20 cellular contexts compared by ENCODE assay signal in genomic region chr10:44513592-44513991, GRCh38.
DNase-seq lines count a peak whose midpoint lies in the region; ATAC-seq and TF ChIP-seq lines count a peak whose summit lies in the region.
"Had no signal": no experiment of that assay in that cellular context is flagged by ENCODE, and none has a peak within 500 bp of the region (broad histone marks: within the 10 kb centered on the region; RNA-seq: fewer than 3 reads in every experiment).

No MANE protein-coding gene starts in this region.

- no peak for TF ChIP-seq RAD21 in SK-N-SH (IDR thresholded peaks at IDR 0.05; ENCODE audit: low read length)

- no peak overlapping the region for H2AFZ ChIP-seq in SK-N-SH (ENCODE audit: low read depth)
- H2AFZ ChIP-seq: neural progenitor cell had no signal

- H3K27me3 ChIP-seq in SK-N-SH (ENCODE audit: insufficient read depth) (no peaks in the 10 kb centered on the region), uterus (no peaks in the 10 kb centered on the region)
- H3K27me3 ChIP-seq: neural progenitor cell, sigmoid colon had no signal

- WGBS in SK-N-SH (ENCODE audit: low lambda C conversion rate), result 7% methylated on average over 5 of the region's 5 CpGs

- H3K9ac ChIP-seq in SK-N-SH, result no peak overlapping the region
- H3K9ac ChIP-seq: neural progenitor cell had no signal

- H3K27ac ChIP-seq in SK-N-SH (ENCODE audit: low read depth in 2 of 2, low read length in 1 of 2) (no peak overlapping the region), uterus (no peak overlapping the region)
- H3K27ac ChIP-seq: heart left ventricle, neural progenitor cell, sigmoid colon, SK-N-MC, thoracic aorta had no signal

- TF ChIP-seq EP300 in SK-N-SH (IDR thresholded peaks at IDR 0.05; ENCODE audit: borderline replicate concordance in 1 of 2, low read depth in 1 of 2, low read length in 1 of 2), result no peak

- TF ChIP-seq POLR2A in NB4 (IDR thresholded peaks at IDR 0.05; ENCODE audit: extremely low read depth, insufficient read length) (no peak), uterus (IDR thresholded peaks at IDR 0.05) (no peak)

- no peaks in the 10 kb centered on the region for H3F3A ChIP-seq in SK-N-SH (replicated peaks; ENCODE audit: insufficient read depth)

- DNase-seq in SK-N-SH, result peak; percentile 7
- DNase-seq in NB4 (ENCODE audit: low read depth), result peak; percentile 6
- DNase-seq in fibroblast of mammary gland (ENCODE audit: low read depth), result peak; percentile 67
- peak; percentile 29 to 34 for DNase-seq in uterus
- DNase-seq in NCI-H2196 treated with DMSO at 0.1 percent for 48 hours (lab: John Stamatoyannopoulos, UW; ENCODE audit: unreplicated experiment), result no peak
- DNase-seq: activated CD4-positive, alpha-beta T cell treated with anti-CD3 and anti-CD28 coated beads, Interleukin-2, amount 50 U/mL, for 4 hours; activated T-cell treated with anti-CD3 and anti-CD28 coated beads, Interleukin-2, amount 50 U/mL, for 24 hours; GF-D8; heart left ventricle; KG1; mesenchymal stem cell; sigmoid colon; stimulated activated CD4-positive, alpha-beta T cell treated with anti-CD3 and anti-CD28 coated beads, Interleukin-4, amount 100 ng/mL, for 1 hour; stimulated activated CD8-positive, alpha-beta memory T cell treated with anti-CD3 and anti-CD28 coated beads, Interleukin-4, amount 100 ng/mL, for 48 hours had no signal

- no peaks in the 10 kb centered on the region for H3K79me2 ChIP-seq in SK-N-SH (ENCODE audit: insufficient read depth)

- H3K4me3 ChIP-seq in SK-N-SH (ENCODE audit: low read depth in 2 of 2, low read length in 1 of 2), result no peak overlapping the region
- H3K4me3 ChIP-seq in NB4 (ENCODE audit: low read depth, low read length), result no peak overlapping the region
- H3K4me3 ChIP-seq in fibroblast of mammary gland (ENCODE audit: control insufficient read depth, low read depth, low read length), result no peak overlapping the region
- no peak overlapping the region for H3K4me3 ChIP-seq in uterus
- H3K4me3 ChIP-seq: heart left ventricle, neural progenitor cell, sigmoid colon, SK-N-MC, thoracic aorta had no signal

- H3K36me3 ChIP-seq in SK-N-SH (replicated peaks in 1 of 2; ENCODE audit: control insufficient read depth in 1 of 2, insufficient read depth in 2 of 2, low read length in 1 of 2) (no peaks in the 10 kb centered on the region), uterus (no peaks in the 10 kb centered on the region)
- H3K36me3 ChIP-seq: heart left ventricle, neural progenitor cell, sigmoid colon, thoracic aorta had no signal

- no peaks in the 10 kb centered on the region for H3K4me1 ChIP-seq in SK-N-SH (ENCODE audit: control insufficient read depth in 1 of 2, insufficient read depth in 2 of 2, low read depth in 1 of 2, low read length in 1 of 2)
- no peaks in the 10 kb centered on the region for H3K4me1 ChIP-seq in uterus
- H3K4me1 ChIP-seq: neural progenitor cell had no signal

- no peaks in the 10 kb centered on the region for H3K9me2 ChIP-seq in SK-N-SH

- H3K4me2 ChIP-seq in SK-N-SH, result no peak overlapping the region
- H3K4me2 ChIP-seq: neural progenitor cell had no signal

- intact Hi-C loops in uterus (cut with DNase I; ENCODE audit: low total_unique reads), result no loop called here

- CTCF ChIA-PET in SK-N-SH (lab: Yijun Ruan, JAX), result no interaction called here

- H3K9me3 ChIP-seq in SK-N-SH (no peaks in the 10 kb centered on the region), uterus (no peaks in the 10 kb centered on the region)
- H3K9me3 ChIP-seq: heart left ventricle, sigmoid colon, thoracic aorta had no signal

- TF ChIP-seq CTCF in SK-N-SH (IDR thresholded peaks at IDR 0.05) (peak; percentile 47), NB4 (IDR thresholded peaks at IDR 0.05; ENCODE audit: low read depth, low read length) (no peak), fibroblast of mammary gland (conservative IDR thresholded peaks at IDR 0.05; ENCODE audit: control insufficient read depth, insufficient read depth, low read depth, low read length) (peak; percentile 40), uterus (IDR thresholded peaks at IDR 0.05) (peak in 1 of 4 experiments; percentile 14)

- no peaks in the 10 kb centered on the region for H4K20me1 ChIP-seq in SK-N-SH (ENCODE audit: insufficient read depth)

- ATAC-seq in SK-N-SH treated with all-trans-retinoic acid at 6 μM for 48 hours (no peak), HG03280 (IDR thresholded peaks at IDR 0.05; ENCODE audit: unreplicated experiment) (no peak)
- ATAC-seq in activated CD4-positive, CD25-positive, alpha-beta regulatory T cell treated with anti-CD3 and anti-CD28 coated beads, Interleukin-2, amount 50 U/mL, for 24 hours, result no peak

- POLR2A ChIA-PET in SK-N-SH (lab: Yijun Ruan, JAX), result no interaction called here

TF ChIP-seq in SK-N-SH, 30 proteins besides CTCF, POLR2A, EP300 and RAD21:
- TF ChIP-seq RFX5 (IDR thresholded peaks at IDR 0.05; ENCODE audit: low read length) (no peak), MXI1 (IDR thresholded peaks at IDR 0.05; ENCODE audit: low read depth, low read length) (no peak), EZH2phosphoT487 (IDR thresholded peaks at IDR 0.05; ENCODE audit: borderline replicate concordance, low read depth) (no peak), CHD2 (IDR thresholded peaks at IDR 0.05; ENCODE audit: low read length, partially characterized antibody) (no peak), PBX3 (IDR thresholded peaks at IDR 0.05) (no peak), USF2 (IDR thresholded peaks at IDR 0.05; ENCODE audit: borderline replicate concordance, low read depth, low read length) (no peak), SIN3A (IDR thresholded peaks at IDR 0.05; ENCODE audit: borderline replicate concordance, low read depth, low read length) (no peak), GATA2 (CRISPR knock-in tag; IDR thresholded peaks at IDR 0.05) (no peak), MEF2A (IDR thresholded peaks at IDR 0.05; ENCODE audit: borderline replicate concordance, low read depth) (no peak), TCF12 (IDR thresholded peaks at IDR 0.05) (no peak), YY1 (IDR thresholded peaks at IDR 0.05; ENCODE audit: low read depth) (no peak), SMC3 (IDR thresholded peaks at IDR 0.05; ENCODE audit: low read depth, low read length) (no peak)
TF ChIP-seq in SK-N-SH: peak in this region for 0.

TF ChIP-seq in SK-N-SH treated with all-trans-retinoic acid at 6 μM for 48 hours, 23 proteins besides CTCF, POLR2A, EP300 and RAD21 (continues in another document):
- TF ChIP-seq, protein P1, sequence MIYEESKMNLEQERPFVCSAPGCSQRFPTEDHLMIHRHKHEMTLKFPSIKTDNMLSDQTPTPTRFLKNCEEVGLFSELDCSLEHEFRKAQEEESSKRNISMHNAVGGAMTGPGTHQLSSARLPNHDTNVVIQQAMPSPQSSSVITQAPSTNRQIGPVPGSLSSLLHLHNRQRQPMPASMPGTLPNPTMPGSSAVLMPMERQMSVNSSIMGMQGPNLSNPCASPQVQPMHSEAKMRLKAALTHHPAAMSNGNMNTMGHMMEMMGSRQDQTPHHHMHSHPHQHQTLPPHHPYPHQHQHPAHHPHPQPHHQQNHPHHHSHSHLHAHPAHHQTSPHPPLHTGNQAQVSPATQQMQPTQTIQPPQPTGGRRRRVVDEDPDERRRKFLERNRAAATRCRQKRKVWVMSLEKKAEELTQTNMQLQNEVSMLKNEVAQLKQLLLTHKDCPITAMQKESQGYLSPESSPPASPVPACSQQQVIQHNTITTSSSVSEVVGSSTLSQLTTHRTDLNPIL (CRISPR knock-in tag; IDR thresholded peaks at IDR 0.05; ENCODE audit: low read depth), result no peak
- TF ChIP-seq ZFP30 (CRISPR knock-in tag; IDR thresholded peaks at IDR 0.05) (no peak), ZNF70 (CRISPR knock-in tag; IDR thresholded peaks at IDR 0.05) (no peak), CSDC2 (CRISPR knock-in tag; IDR thresholded peaks at IDR 0.05) (no peak), TCF4 (CRISPR knock-in tag; IDR thresholded peaks at IDR 0.05; ENCODE audit: borderline replicate concordance) (no peak), ISL1 (CRISPR knock-in tag; IDR thresholded peaks at IDR 0.05) (no peak), BACH2 (CRISPR knock-in tag; IDR thresholded peaks at IDR 0.05; ENCODE audit: borderline replicate concordance) (no peak), ARNTL (CRISPR knock-in tag; IDR thresholded peaks at IDR 0.05; ENCODE audit: borderline replicate concordance, low read depth) (no peak), PATZ1 (CRISPR knock-in tag; IDR thresholded peaks at IDR 0.05; ENCODE audit: borderline replicate concordance) (no peak)
